1 cellular context compared by ENCODE assay signal in the genomic region with DNA sequence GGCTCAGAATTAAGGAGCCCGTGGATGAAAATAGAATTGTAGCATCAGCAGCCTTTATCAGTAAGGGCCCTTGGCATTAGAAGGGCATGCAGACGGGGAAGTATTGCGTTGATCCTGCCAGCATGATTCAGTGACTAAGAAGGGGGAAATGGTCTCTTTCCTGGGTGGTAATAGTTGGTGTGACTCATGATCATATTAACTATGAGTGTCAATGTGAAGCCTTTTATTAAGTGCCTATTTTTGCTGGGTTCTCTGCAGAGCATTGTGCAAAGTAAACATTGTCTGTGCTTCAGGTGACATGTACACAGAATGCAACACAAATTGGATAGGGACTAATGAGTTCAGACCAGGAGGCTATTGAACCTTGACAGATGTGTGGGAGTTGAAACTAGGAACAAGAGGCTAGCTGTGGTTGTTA.
TF ChIP-seq lines count a peak whose summit lies in the region.

No MANE protein-coding gene starts in this region.

TF ChIP-seq in A549, 52 proteins besides CTCF, POLR2A, EP300 and RAD21 (continued from another document):
- TF ChIP-seq GATA3 (IDR thresholded peaks at IDR 0.05; ENCODE audit: borderline replicate concordance) (peak; percentile 74; the same call in 1 of the 2 replicates), JUNB (IDR thresholded peaks at IDR 0.05) (peak; percentile 97)
- TF ChIP-seq, protein P1, sequence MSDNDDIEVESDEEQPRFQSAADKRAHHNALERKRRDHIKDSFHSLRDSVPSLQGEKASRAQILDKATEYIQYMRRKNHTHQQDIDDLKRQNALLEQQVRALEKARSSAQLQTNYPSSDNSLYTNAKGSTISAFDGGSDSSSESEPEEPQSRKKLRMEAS (IDR thresholded peaks at IDR 0.05): peak; percentile 73
- TF ChIP-seq, protein P2, sequence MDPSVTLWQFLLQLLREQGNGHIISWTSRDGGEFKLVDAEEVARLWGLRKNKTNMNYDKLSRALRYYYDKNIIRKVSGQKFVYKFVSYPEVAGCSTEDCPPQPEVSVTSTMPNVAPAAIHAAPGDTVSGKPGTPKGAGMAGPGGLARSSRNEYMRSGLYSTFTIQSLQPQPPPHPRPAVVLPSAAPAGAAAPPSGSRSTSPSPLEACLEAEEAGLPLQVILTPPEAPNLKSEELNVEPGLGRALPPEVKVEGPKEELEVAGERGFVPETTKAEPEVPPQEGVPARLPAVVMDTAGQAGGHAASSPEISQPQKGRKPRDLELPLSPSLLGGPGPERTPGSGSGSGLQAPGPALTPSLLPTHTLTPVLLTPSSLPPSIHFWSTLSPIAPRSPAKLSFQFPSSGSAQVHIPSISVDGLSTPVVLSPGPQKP (IDR thresholded peaks at IDR 0.05; ENCODE audit: low read depth, low read length): no peak
TF ChIP-seq in A549: peak in this region for 10.
